Comparison of ENCODE assay signal across 8 cellular contexts in the genomic region with DNA sequence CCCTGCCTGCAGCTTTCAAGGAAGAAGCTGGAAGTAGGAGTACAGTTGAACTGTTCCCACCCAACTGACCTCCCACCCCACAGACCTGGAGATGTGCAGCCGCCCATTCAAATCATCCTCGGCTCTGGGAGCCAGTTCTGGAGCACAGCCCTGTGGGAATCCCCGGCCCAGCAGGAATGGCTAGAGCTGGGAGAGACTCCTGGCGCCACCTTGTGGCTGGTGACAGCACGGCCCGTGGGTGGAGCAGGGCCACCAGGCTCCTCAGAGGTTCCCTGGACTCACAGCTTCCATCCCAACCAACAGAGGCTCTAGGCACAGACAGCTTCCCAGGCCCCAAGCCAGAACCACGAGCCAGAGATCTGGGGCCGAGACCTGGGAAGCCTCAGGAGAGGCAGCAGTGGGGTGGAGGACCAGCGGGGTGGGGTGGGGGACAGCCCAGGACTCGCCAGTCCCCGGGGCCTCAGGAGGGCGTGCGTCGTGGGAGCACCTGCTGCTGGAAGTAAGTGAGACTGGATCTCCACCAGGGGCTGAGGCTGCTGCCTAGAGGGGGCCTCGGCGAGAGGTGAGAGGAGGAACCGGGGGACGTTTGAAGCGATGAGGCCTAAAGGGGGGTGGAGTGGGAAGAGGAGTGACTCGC. TPM values are rescaled to one million over a fixed set of nuclear protein-coding genes. Genes with fewer than 3 reads are reported as not detected.
DNase-seq lines count a peak whose midpoint lies in the region; ATAC-seq, FAIRE-seq and TF ChIP-seq lines count a peak whose summit lies in the region.

No MANE protein-coding gene starts in this region.

- H3K27ac ChIP-seq in HepG2 (ENCODE audit: extremely low read length, insufficient read depth, low read length): no peak overlapping the region

- H3K79me2 ChIP-seq in HepG2 (ENCODE audit: insufficient read depth, low read length): no peaks in the 10 kb centered on the region

- H3K4me2 ChIP-seq in HepG2 (ENCODE audit: low read depth, low read length): no peak overlapping the region

- peak overlapping the region; percentile 53 for H3K27ac Mint-ChIP-seq in activated CD4-positive, alpha-beta T cell treated with anti-CD3 and anti-CD28 coated beads, Interleukin-2, amount 10 ng/mL, durations not matched to agents 24 days and 14 days

- TF ChIP-seq EP300 in HepG2 (IDR thresholded peaks at IDR 0.05; ENCODE audit: low read depth in 2 of 2, low read length in 2 of 2) (no peak), HepG2 (CRISPR knock-in tag; IDR thresholded peaks at IDR 0.05; ENCODE audit: borderline replicate concordance) (no peak)

- WGBS in HepG2 (ENCODE audit: low lambda C conversion rate): 59% methylated on average over 19 of the region's 20 CpGs

- no peaks in the 10 kb centered on the region for H3K27me3 ChIP-seq in HepG2 (ENCODE audit: control insufficient read depth in 1 of 2, insufficient read depth in 2 of 2, low read length in 2 of 2)

- DNase-seq in ACHN (peak; percentile 85), NCI-H2171 treated with DMSO at 0.1 percent for 48 hours (lab: John Stamatoyannopoulos, UW) (peak; percentile 60), dedifferentiated amniotic fluid mesenchymal stem cell (ENCODE audit: extremely low spot score) (peak; percentile 67), HepG2 (ENCODE audit: low spot score) (peak; percentile 45)
- DNase-seq in activated CD4-positive, alpha-beta T cell treated with anti-CD3 and anti-CD28 coated beads, Interleukin-2, amount 10 ng/mL, durations not matched to agents 24 days and 14 days: peak; percentile 89
- peak; percentile 76 for DNase-seq in stimulated activated CD4-positive, alpha-beta T cell treated with anti-CD3 and anti-CD28 coated beads, Interleukin-4, amount 100 ng/mL, for 1 hour

- CTCF ChIA-PET in HepG2 (lab: Yijun Ruan, JAX; ENCODE audit: low intra/inter-chr PET ratio, low total read pairs): interaction anchor here (1.1 to 3.6 kb wide), 2 partner anchors 108 to 110 kb away, joined by 3 to 38 read pairs; no protein-coding TSS in a partner anchor

- H3K4me1 Mint-ChIP-seq in activated CD4-positive, alpha-beta T cell treated with anti-CD3 and anti-CD28 coated beads, Interleukin-2, amount 10 ng/mL, durations not matched to agents 24 days and 14 days: peaks cover 4% of the 10 kb centered on the region

- H3K4me3 ChIP-seq in HepG2 (replicated peaks in 1 of 3; ENCODE audit: insufficient read depth in 1 of 3, low read depth in 2 of 3, low read length in 3 of 3): no peak overlapping the region

- TF ChIP-seq RAD21 in HepG2 (CRISPR knock-in tag; IDR thresholded peaks at IDR 0.05): peak; percentile 73

- TF ChIP-seq CTCF in HepG2 (CRISPR knock-in tag; IDR thresholded peaks at IDR 0.05): peak; percentile 96

- TF ChIP-seq POLR2A in HepG2 (IDR thresholded peaks at IDR 0.05; ENCODE audit: insufficient read depth in 1 of 2, low read depth in 2 of 2, low read length in 2 of 2): no peak

- BruUV-seq in HepG2 (replicated peaks; lab: Mats Ljungman, UMichigan): no TSS peak

- no peaks in the 10 kb centered on the region for H4K20me1 ChIP-seq in HepG2 (ENCODE audit: insufficient read depth, low read length)

- peaks cover 42% of the 10 kb centered on the region for H3K36me3 Mint-ChIP-seq in activated CD4-positive, alpha-beta T cell treated with anti-CD3 and anti-CD28 coated beads, Interleukin-2, amount 10 ng/mL, durations not matched to agents 24 days and 14 days (ENCODE audit: low read depth)

- H2AFZ ChIP-seq in HepG2 (ENCODE audit: low read length): no peak overlapping the region

- intact Hi-C loops in activated CD4-positive, alpha-beta T cell treated with anti-CD3 and anti-CD28 coated beads, Interleukin-2, amount 10 ng/mL, durations not matched to agents 24 days and 14 days (cut with micrococcal nuclease): loop anchor here (1.0 to 5.0 kb wide), 2 partner anchors 91 to 109 kb away; partner anchors contain the start of gene ANAPC5
- intact Hi-C loops in HepG2 (cut with micrococcal nuclease; ENCODE audit: unreplicated experiment): loop anchor here (1.0 kb wide), 1 partner anchor 91 kb away; the partner anchor contains the start of gene ANAPC5

- no peak overlapping the region for H3K4me3 Mint-ChIP-seq in activated CD4-positive, alpha-beta T cell treated with anti-CD3 and anti-CD28 coated beads, Interleukin-2, amount 10 ng/mL, durations not matched to agents 24 days and 14 days

- H3K4me1 ChIP-seq in HepG2 (ENCODE audit: insufficient read depth, low read length): peaks cover 7% of the 10 kb centered on the region; the same call in 1 of the 2 replicates

- H3K9me3 ChIP-seq in HepG2 (ENCODE audit: low read length): no peaks in the 10 kb centered on the region

- no peaks in the 10 kb centered on the region for H3K9me3 Mint-ChIP-seq in activated CD4-positive, alpha-beta T cell treated with anti-CD3 and anti-CD28 coated beads, Interleukin-2, amount 10 ng/mL, durations not matched to agents 24 days and 14 days

- ATAC-seq in GM18868 (IDR thresholded peaks at IDR 0.05; ENCODE audit: unreplicated experiment): peak; percentile 48
- ATAC-seq in HepG2: peak; percentile 93
- no peak for ATAC-seq in HG02623 (IDR thresholded peaks at IDR 0.05; ENCODE audit: unreplicated experiment)

- peak; percentile 40 for FAIRE-seq in HepG2 (lab: Jason Lieb, UNC)

- POLR2A ChIA-PET in HepG2 (lab: Yijun Ruan, JAX): interaction anchor here (0.6 to 1.1 kb wide), 3 partner anchors 91 to 701 kb away, joined by 3 to 6 read pairs (median 3); partner anchors contain the start of gene ANAPC5

- in situ Hi-C loops in ACHN (cut with HindIII; ENCODE audit: low pct_ligation_motif_present, low pct_unique_long_range_greater_than_20kb, low sequenced_read_pairs): no loop called here
- in situ Hi-C loops in HepG2 (cut with HindIII; ENCODE audit: extremely low pct_ligation_motif_present, low pct_unique_long_range_greater_than_20kb): loop anchor here (5.0 kb wide), 1 partner anchor 96 kb away; no protein-coding TSS in a partner anchor

- H3K36me3 ChIP-seq in HepG2 (replicated peaks in 1 of 2; ENCODE audit: control insufficient read depth in 1 of 2, insufficient read depth in 2 of 2, low read length in 2 of 2): peaks cover 25 to 52% of the 10 kb centered on the region in 2 experiments

- no peak overlapping the region for H3K9ac ChIP-seq in HepG2 (ENCODE audit: insufficient read depth, low read depth, low read length)

- no peaks in the 10 kb centered on the region for H3K27me3 Mint-ChIP-seq in activated CD4-positive, alpha-beta T cell treated with anti-CD3 and anti-CD28 coated beads, Interleukin-2, amount 10 ng/mL, durations not matched to agents 24 days and 14 days

TF ChIP-seq in HepG2, 621 proteins besides CTCF, POLR2A, EP300 and RAD21 (continues in another document):
- TF ChIP-seq, protein P1, sequence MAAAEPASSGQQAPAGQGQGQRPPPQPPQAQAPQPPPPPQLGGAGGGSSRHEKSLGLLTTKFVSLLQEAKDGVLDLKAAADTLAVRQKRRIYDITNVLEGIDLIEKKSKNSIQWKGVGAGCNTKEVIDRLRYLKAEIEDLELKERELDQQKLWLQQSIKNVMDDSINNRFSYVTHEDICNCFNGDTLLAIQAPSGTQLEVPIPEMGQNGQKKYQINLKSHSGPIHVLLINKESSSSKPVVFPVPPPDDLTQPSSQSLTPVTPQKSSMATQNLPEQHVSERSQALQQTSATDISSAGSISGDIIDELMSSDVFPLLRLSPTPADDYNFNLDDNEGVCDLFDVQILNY (CRISPR knock-in tag; conservative IDR thresholded peaks at IDR 0.05): no peak
- no peak for TF ChIP-seq ZNF747 (CRISPR knock-in tag; IDR thresholded peaks at IDR 0.05; ENCODE audit: borderline replicate concordance)

RNA-seq across cellular contexts. Expression of gene RNF34, which starts 43.4 kb away (rescaled TPM):
- total RNA-seq in activated CD4-positive, alpha-beta T cell treated with anti-CD3 and anti-CD28 coated beads, Interleukin-2, amount 10 ng/mL, durations not matched to agents 24 days and 14 days: 79.5 and 84.1 TPM in 2 replicates
- 53.2 and 68.2 TPM in 2 replicates for total RNA-seq in HepG2 (2016; rRNA removed; fragmentation: Illumina TruSeq; extraction: Trizol)
- 21.6 and 23.1 TPM in 2 replicates for total RNA-seq in HepG2 (2016; cell fraction: cytosol; rRNA removed; fragmentation: Illumina TruSeq; extraction: Trizol; ENCODE audit: low read depth)
- total RNA-seq in HepG2 (2016; cell fraction: insoluble cytoplasmic fraction; rRNA removed; fragmentation: Illumina TruSeq; extraction: Trizol): 52.8 and 66.3 TPM in 2 replicates
- 36.1 and 37.2 TPM in 2 replicates for total RNA-seq in HepG2 (2016; cell fraction: membrane; rRNA removed; fragmentation: Illumina TruSeq; extraction: Trizol)
- total RNA-seq in HepG2 (2016; cell fraction: nucleus; rRNA removed; fragmentation: Illumina TruSeq; extraction: Trizol): 39.6 and 47.6 TPM in 2 replicates
- polyA plus RNA-seq in HepG2 (2011; rRNA removed): 36.8 and 37.4 TPM in 2 replicates
- 17.4 and 20.4 TPM in 2 replicates for polyA plus RNA-seq in HepG2 (2011; cell fraction: cytosol; rRNA removed)
- 25.9 and 37.9 TPM in 2 replicates for polyA plus RNA-seq in HepG2 (2011; cell fraction: nucleus; rRNA removed)
- polyA plus RNA-seq in HepG2 (2012): 27.0 and 30.9 TPM in 2 replicates
- polyA plus RNA-seq in HepG2 (2016; cell fraction: cytosol; fragmentation: Illumina TruSeq; extraction: Trizol; ENCODE audit: low read depth): 7.6 and 9.2 TPM in 2 replicates
- polyA plus RNA-seq in HepG2 (2016; cell fraction: insoluble cytoplasmic fraction; fragmentation: Illumina TruSeq; extraction: Trizol; ENCODE audit: low read depth): 56.9 and 60.9 TPM in 2 replicates
- polyA plus RNA-seq in HepG2 (2016; cell fraction: membrane; fragmentation: Illumina TruSeq; extraction: Trizol; ENCODE audit: low read depth): 19.5 and 19.6 TPM in 2 replicates
- 49.3 and 52.3 TPM in 2 replicates for polyA plus RNA-seq in HepG2 (2016; cell fraction: nucleus; fragmentation: Illumina TruSeq; extraction: Trizol; ENCODE audit: insufficient read depth, low read depth)
- 165 and 250 TPM in 2 replicates for polyA minus RNA-seq in HepG2 (2011; rRNA and poly(A)+ RNA removed; ENCODE audit: low replicate concordance)
- polyA minus RNA-seq in HepG2 (2011; cell fraction: cytosol; rRNA and poly(A)+ RNA removed): 13.7 and 21.9 TPM in 2 replicates
- polyA minus RNA-seq in HepG2 (2011; cell fraction: nucleus; rRNA and poly(A)+ RNA removed): 40.6 and 41.5 TPM in 2 replicates
